Comparison of ENCODE assay signal across 8 cellular contexts in genomic region chr10:102675151-102675886, GRCh38. TPM values are rescaled to one million over a fixed set of nuclear protein-coding genes. Genes with fewer than 3 reads are reported as not detected.
A peak's percentile ranks its signal among the peaks of the same experiment; 100 is the strongest.
DNase-seq lines count a peak whose midpoint lies in the region; TF ChIP-seq lines count a peak whose summit lies in the region.

No MANE protein-coding gene starts in this region.

- H3K4me2 ChIP-seq in neural cell (ENCODE audit: low read length), result peak overlapping the region; percentile 81

- no peak for TF ChIP-seq CTCF in neural cell (IDR thresholded peaks at IDR 0.05; ENCODE audit: poor library complexity, severe bottlenecking)
- no peak for TF ChIP-seq CTCF in GM10266 (IDR thresholded peaks at IDR 0.05; ENCODE audit: control insufficient read depth, insufficient read depth, low read depth, missing control alignments)

- TF ChIP-seq RAD21 in neural cell (conservative IDR thresholded peaks at IDR 0.05), result no peak

- peak overlapping the region; percentile 43 for H3K27ac ChIP-seq in HUES48 (ENCODE audit: low read depth, low read length)
- peak overlapping the region; percentile 89 for H3K27ac ChIP-seq in cingulate gyrus (ENCODE audit: low read depth, low read length)
- H3K27ac ChIP-seq in neural cell (ENCODE audit: low read length), result peak overlapping the region; percentile 95

- intact Hi-C loops in activated T-helper 1 cell treated with anti-CD3 and anti-CD28 coated beads, Interleukin-12 subunit alpha, Interleukin-12 subunit beta, Interleukin-2, Interleukin-4 antibody, amounts not matched to agents 30 ng/mL and 10 ng/mL and 1 ng/mL, durations not matched to agents 14 hours and 24 hours and 36 hours (cut with micrococcal nuclease), result loop anchor here (2.0 kb wide), 2 partner anchors 37 to 67 kb away; partner anchors contain the start of gene WBP1L

- H2AFZ ChIP-seq in neural cell (ENCODE audit: low read depth, low read length), result no peak overlapping the region

- H3K9me2 ChIP-seq in neural cell (ENCODE audit: insufficient read depth, low read length), result no peaks in the 10 kb centered on the region

- H3K9ac ChIP-seq in HUES48 (ENCODE audit: low read depth, low read length) (no peak overlapping the region), neural cell (ENCODE audit: low read length) (peak overlapping the region; percentile 76)

- DNase-seq in AG08396 (ENCODE audit: low spot score) (peak; percentile 13), NCI-H1436 (lab: John Stamatoyannopoulos, UW) (no peak), epidermal melanocyte (ENCODE audit: insufficient read length, low spot score) (no peak), GM10266 (ENCODE audit: extremely low spot score) (no peak)
- DNase-seq in activated T-helper 1 cell treated with anti-CD3 and anti-CD28 coated beads, Interleukin-12 subunit alpha, Interleukin-12 subunit beta, Interleukin-2, Interleukin-4 antibody, amounts not matched to agents 30 ng/mL and 10 ng/mL and 1 ng/mL, durations not matched to agents 14 hours and 24 hours and 36 hours (ENCODE audit: low spot score), result no peak

- no peaks in the 10 kb centered on the region for H3K79me2 ChIP-seq in neural cell (replicated peaks; ENCODE audit: insufficient read depth, low read length)

- H3K9me3 Mint-ChIP-seq in activated T-helper 1 cell treated with anti-CD3 and anti-CD28 coated beads, Interleukin-12 subunit alpha, Interleukin-12 subunit beta, Interleukin-2, Interleukin-4 antibody, amounts not matched to agents 30 ng/mL and 10 ng/mL and 1 ng/mL, durations not matched to agents 14 hours and 24 hours and 36 hours, result no peaks in the 10 kb centered on the region

- H3K4me3 Mint-ChIP-seq in activated T-helper 1 cell treated with anti-CD3 and anti-CD28 coated beads, Interleukin-12 subunit alpha, Interleukin-12 subunit beta, Interleukin-2, Interleukin-4 antibody, amounts not matched to agents 30 ng/mL and 10 ng/mL and 1 ng/mL, durations not matched to agents 14 hours and 24 hours and 36 hours, result no peak overlapping the region

- peaks cover 5% of the 10 kb centered on the region for H3F3A ChIP-seq in neural cell (ENCODE audit: insufficient read depth, low read length, poor library complexity, severe bottlenecking)

- H3K27me3 Mint-ChIP-seq in activated T-helper 1 cell treated with anti-CD3 and anti-CD28 coated beads, Interleukin-12 subunit alpha, Interleukin-12 subunit beta, Interleukin-2, Interleukin-4 antibody, amounts not matched to agents 30 ng/mL and 10 ng/mL and 1 ng/mL, durations not matched to agents 14 hours and 24 hours and 36 hours (ENCODE audit: insufficient read depth), result no peaks in the 10 kb centered on the region

- H3K4me1 ChIP-seq in HUES48 (ENCODE audit: control insufficient read depth, insufficient read depth, low read length), result peaks cover 70% of the 10 kb centered on the region

- H4K20me1 ChIP-seq in neural cell (ENCODE audit: insufficient read depth), result no peaks in the 10 kb centered on the region

- peaks cover 25% of the 10 kb centered on the region for H3K4me1 Mint-ChIP-seq in activated T-helper 1 cell treated with anti-CD3 and anti-CD28 coated beads, Interleukin-12 subunit alpha, Interleukin-12 subunit beta, Interleukin-2, Interleukin-4 antibody, amounts not matched to agents 30 ng/mL and 10 ng/mL and 1 ng/mL, durations not matched to agents 14 hours and 24 hours and 36 hours (ENCODE audit: low read depth)

- no peaks in the 10 kb centered on the region for H3K9me3 ChIP-seq in HUES48 (ENCODE audit: control insufficient read depth, insufficient read depth, low read length)
- H3K9me3 ChIP-seq in neural cell (ENCODE audit: low read length), result no peaks in the 10 kb centered on the region

- H3K27ac Mint-ChIP-seq in activated T-helper 1 cell treated with anti-CD3 and anti-CD28 coated beads, Interleukin-12 subunit alpha, Interleukin-12 subunit beta, Interleukin-2, Interleukin-4 antibody, amounts not matched to agents 30 ng/mL and 10 ng/mL and 1 ng/mL, durations not matched to agents 14 hours and 24 hours and 36 hours, result no peak overlapping the region

- H3K27me3 ChIP-seq in HUES48 (ENCODE audit: control insufficient read depth, insufficient read depth, low read length), result no peaks in the 10 kb centered on the region
- no peaks in the 10 kb centered on the region for H3K27me3 ChIP-seq in neural cell (ENCODE audit: insufficient read depth, low read depth, low read length)

- no peak for TF ChIP-seq EP300 in neural cell (conservative IDR thresholded peaks at IDR 0.05; ENCODE audit: poor library complexity, severe bottlenecking)

- H3K36me3 Mint-ChIP-seq in activated T-helper 1 cell treated with anti-CD3 and anti-CD28 coated beads, Interleukin-12 subunit alpha, Interleukin-12 subunit beta, Interleukin-2, Interleukin-4 antibody, amounts not matched to agents 30 ng/mL and 10 ng/mL and 1 ng/mL, durations not matched to agents 14 hours and 24 hours and 36 hours (ENCODE audit: low read depth), result peaks cover 3% of the 10 kb centered on the region

- H3K4me3 ChIP-seq in HUES48 (ENCODE audit: low read depth, low read length) (no peak overlapping the region), neural cell (ENCODE audit: low read length) (peak overlapping the region; percentile 61)

- no peaks in the 10 kb centered on the region for H3K36me3 ChIP-seq in HUES48 (ENCODE audit: control insufficient read depth, insufficient read depth, low read length)
- peaks cover under 1% of the 10 kb centered on the region for H3K36me3 ChIP-seq in neural cell (ENCODE audit: insufficient read depth, low read length)

TF ChIP-seq in neural cell, 6 proteins besides CTCF, POLR2A, EP300 and RAD21:
- no peak for TF ChIP-seq POLR2AphosphoS5 (IDR thresholded peaks at IDR 0.05)
- peak; percentile 6 for TF ChIP-seq SMC3 (conservative IDR thresholded peaks at IDR 0.05; ENCODE audit: poor library complexity)

RNA-seq across cellular contexts. Expression of gene TRIM8, which starts 31.0 kb away (rescaled TPM):
- 47.5 and 59.2 TPM in 2 replicates for polyA plus RNA-seq in neural cell
- polyA minus RNA-seq in neural cell, result 63.4 and 77.9 TPM in 2 replicates
- total RNA-seq in activated T-helper 1 cell treated with anti-CD3 and anti-CD28 coated beads, Interleukin-12 subunit alpha, Interleukin-12 subunit beta, Interleukin-2, Interleukin-4 antibody, amounts not matched to agents 30 ng/mL and 10 ng/mL and 1 ng/mL, durations not matched to agents 14 hours and 24 hours and 36 hours, result 108 and 111 TPM in 2 replicates

RNA-seq across cellular contexts. Expression of gene ARL3, which starts 38.9 kb away (rescaled TPM):
- polyA plus RNA-seq in neural cell, result 51.9 and 56.0 TPM in 2 replicates
- 37.6 and 41.4 TPM in 2 replicates for polyA minus RNA-seq in neural cell
- 6.6 and 6.8 TPM in 2 replicates for total RNA-seq in activated T-helper 1 cell treated with anti-CD3 and anti-CD28 coated beads, Interleukin-12 subunit alpha, Interleukin-12 subunit beta, Interleukin-2, Interleukin-4 antibody, amounts not matched to agents 30 ng/mL and 10 ng/mL and 1 ng/mL, durations not matched to agents 14 hours and 24 hours and 36 hours

RNA-seq across cellular contexts. Expression of gene SFXN2, which starts 39.1 kb away (rescaled TPM):
- polyA plus RNA-seq in neural cell, result 14.9 and 16.0 TPM in 2 replicates
- polyA minus RNA-seq in neural cell, result 11.0 and 12.3 TPM in 2 replicates
- 39.5 and 44.0 TPM in 2 replicates for total RNA-seq in activated T-helper 1 cell treated with anti-CD3 and anti-CD28 coated beads, Interleukin-12 subunit alpha, Interleukin-12 subunit beta, Interleukin-2, Interleukin-4 antibody, amounts not matched to agents 30 ng/mL and 10 ng/mL and 1 ng/mL, durations not matched to agents 14 hours and 24 hours and 36 hours

Comparison
In these comparisons a context has a peak if more than half of its experiments do, and no peak if none do; other contexts are left out.
1. H3K27ac ChIP-seq: peak in every context shown above with its lines; median percentile 95 in neural cell; 89 in cingulate gyrus; 43 in HUES48.